ENCODE assay signal across 8 cellular contexts in the genomic region with DNA sequence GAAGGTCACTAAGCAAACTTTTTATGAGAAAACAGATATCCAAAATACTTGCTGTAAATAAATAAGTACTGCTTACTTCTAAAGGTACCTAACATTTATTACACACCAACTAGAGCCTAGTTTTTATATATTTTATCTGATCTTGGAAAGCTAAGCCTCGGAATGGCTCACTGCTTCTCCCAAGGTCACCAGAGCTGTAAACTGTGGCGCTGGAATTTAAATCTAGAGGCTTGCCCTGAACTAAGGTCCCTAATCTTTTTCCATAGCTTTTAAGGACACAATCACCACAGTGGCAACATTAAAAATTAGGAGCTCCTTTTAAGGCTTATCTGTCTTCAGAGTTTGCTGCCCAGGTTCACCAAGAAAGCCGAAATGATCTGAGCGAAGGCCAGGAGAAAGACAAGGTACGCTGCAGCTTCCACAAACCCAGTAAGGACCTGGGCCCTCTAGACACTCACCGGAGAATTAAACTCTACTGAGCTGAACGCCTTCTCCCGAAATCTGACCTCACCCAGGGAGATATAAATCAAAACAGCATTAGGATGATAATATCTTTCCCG. TPM values are rescaled to one million over a fixed set of nuclear protein-coding genes. Genes with fewer than 3 reads are reported as not detected.
DNase-seq lines count a peak whose midpoint lies in the region; ATAC-seq and TF ChIP-seq lines count a peak whose summit lies in the region.

No MANE protein-coding gene starts in this region.

- DNase-seq in NCI-H2107 (lab: John Stamatoyannopoulos, UW) (peak; percentile 68), chondrocyte (ENCODE audit: low spot score) (no peak), lung (ENCODE audit: low spot score) (no peak), type B pancreatic cell (ENCODE audit: extremely low spot score, unreplicated experiment) (no peak), dedifferentiated amniotic fluid mesenchymal stem cell (ENCODE audit: extremely low spot score) (no peak)

- H3K4me1 Mint-ChIP-seq in chondrocyte (ENCODE audit: low read depth) (peaks cover 38% of the 10 kb centered on the region), type B pancreatic cell (ENCODE audit: unreplicated experiment) (peaks cover 22% of the 10 kb centered on the region)

- H3K9me3 ChIP-seq in BLaER1 (no peaks in the 10 kb centered on the region), lung (ENCODE audit: control insufficient read depth in 2 of 2, insufficient read depth in 1 of 2, low read length in 1 of 2) (no peaks in the 10 kb centered on the region)

- H3K4me3 ChIP-seq in BLaER1 (peak overlapping the region; percentile 74), lung (peak overlapping the region; percentile 72)

- H3K36me3 Mint-ChIP-seq in chondrocyte (ENCODE audit: low read depth) (no peaks in the 10 kb centered on the region), type B pancreatic cell (peaks cover 5% of the 10 kb centered on the region)

- ATAC-seq in GM19463 (IDR thresholded peaks at IDR 0.05; ENCODE audit: unreplicated experiment) = peak; percentile 13
- ATAC-seq in lung (ENCODE audit: insufficient read depth, low FRiP score) = no peak
- ATAC-seq in HG03108 (IDR thresholded peaks at IDR 0.05; ENCODE audit: unreplicated experiment) = no peak

- H3K27me3 ChIP-seq in BLaER1 (no peaks in the 10 kb centered on the region), lung (ENCODE audit: control insufficient read depth, insufficient read depth) (no peaks in the 10 kb centered on the region)

- H3K27ac ChIP-seq in BLaER1 = peak overlapping the region; percentile 75
- H3K27ac ChIP-seq in lung (ENCODE audit: low read depth in 1 of 2, low read length in 1 of 2) = peak overlapping the region; percentile 91 to 94

- H3K27ac Mint-ChIP-seq in chondrocyte (ENCODE audit: unreplicated experiment) (peak overlapping the region; percentile 98), type B pancreatic cell (peak overlapping the region; percentile 95)

- H3K9ac ChIP-seq in BLaER1 = peak overlapping the region; percentile 87

- H3K4me3 Mint-ChIP-seq in chondrocyte (ENCODE audit: unreplicated experiment) (peak overlapping the region; percentile 99), type B pancreatic cell (peak overlapping the region; percentile 98)

- peak overlapping the region; percentile 73 for H3K4me2 ChIP-seq in BLaER1

- H3K27me3 Mint-ChIP-seq in chondrocyte (ENCODE audit: low read depth) = no peaks in the 10 kb centered on the region
- no peaks in the 10 kb centered on the region for H3K27me3 Mint-ChIP-seq in type B pancreatic cell

- peaks cover 54% of the 10 kb centered on the region for H3K4me1 ChIP-seq in BLaER1
- no peaks in the 10 kb centered on the region for H3K4me1 ChIP-seq in lung (ENCODE audit: control insufficient read depth in 2 of 2, insufficient read depth in 2 of 2, low read length in 2 of 2)

- peaks cover 40% of the 10 kb centered on the region for H4K20me1 ChIP-seq in BLaER1

- 3 to 9% methylated on average over 9 of the region's 9 CpGs for WGBS in lung, 2 donors

- TF ChIP-seq CTCF in chondrocyte (IDR thresholded peaks at IDR 0.05) = peak; percentile 17
- no peak for TF ChIP-seq CTCF in lung (IDR thresholded peaks at IDR 0.05; ENCODE audit: control extremely low read depth, extremely low read depth)
- TF ChIP-seq CTCF in type B pancreatic cell (conservative IDR thresholded peaks at IDR 0.05) = peak; percentile 21

- H3K36me3 ChIP-seq in BLaER1 (peaks cover 13% of the 10 kb centered on the region), lung (ENCODE audit: control insufficient read depth in 2 of 2, insufficient read depth in 2 of 2, low read length in 2 of 2) (peaks cover 0 to 2% of the 10 kb centered on the region in 2 donors)

- H3K9me3 Mint-ChIP-seq in chondrocyte (ENCODE audit: low read depth) = no peaks in the 10 kb centered on the region
- no peaks in the 10 kb centered on the region for H3K9me3 Mint-ChIP-seq in type B pancreatic cell

RNA-seq across cellular contexts. Expression of a gene that starts 0.6 kb away (rescaled TPM):
- 32.6 to 41.2 TPM (median 34.7 TPM) in 3 replicates for total RNA-seq in chondrocyte
- 10 to 100 TPM; 28.9 to 89.1 TPM for total RNA-seq in lung
- 10 to 100 TPM; 30.1 to 61.2 TPM for polyA plus RNA-seq in lung
- 76.5 and 95.9 TPM in 2 replicates for total RNA-seq in type B pancreatic cell (ENCODE audit: low replicate concordance)

RNA-seq across cellular contexts. Expression of a gene that starts 11.0 kb away (rescaled TPM):
- total RNA-seq in chondrocyte (16.2 to 27.3 TPM (median 19.4 TPM) in 3 replicates), lung (10 to 100 TPM; 15.3 to 17.7 TPM), type B pancreatic cell (ENCODE audit: low replicate concordance) (25.5 and 36.3 TPM in 2 replicates)
- polyA plus RNA-seq in lung = 10 to 100 TPM; 10.9 to 15.5 TPM

RNA-seq across cellular contexts. Expression of a gene that starts 26.7 kb away (rescaled TPM):
- total RNA-seq in chondrocyte (16.3 to 29.5 TPM (median 17.3 TPM) in 3 replicates), lung (10 to 100 TPM; 17.7 to 21.8 TPM), type B pancreatic cell (ENCODE audit: low replicate concordance) (21.0 and 26.3 TPM in 2 replicates)
- 10 to 100 TPM in 1 of 2 donors, 1 to 10 TPM in 1; 5.0 to 10.7 TPM for polyA plus RNA-seq in lung
